31 cellular contexts compared by ENCODE assay signal in the genomic region with DNA sequence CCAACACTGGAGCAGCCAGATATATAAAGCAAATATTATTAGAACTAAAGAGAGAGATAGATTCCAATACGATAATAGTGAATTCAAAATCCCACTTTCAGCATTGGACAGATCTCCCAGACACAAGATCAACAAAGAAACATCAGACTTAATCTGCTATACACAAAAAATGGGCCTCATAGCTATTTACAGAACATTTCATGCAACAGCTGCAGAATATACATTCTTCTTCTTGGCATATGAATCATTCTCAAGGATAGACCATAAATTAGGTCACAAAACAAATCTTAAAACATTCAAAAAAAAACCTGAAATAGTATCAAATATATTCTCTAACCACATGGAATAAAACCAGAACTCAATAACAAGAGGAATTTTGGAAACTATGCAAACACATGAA.
"Had no signal": no experiment of that assay in that cellular context is flagged by ENCODE, and none has a peak within 500 bp of the region (broad histone marks: within the 10 kb centered on the region; RNA-seq: fewer than 3 reads in every experiment).

No MANE protein-coding gene starts in this region.

- H2AFZ ChIP-seq: parathyroid adenoma had no signal

- H3K27ac ChIP-seq: adrenal gland, ascending aorta, brain microvascular endothelial cell, esophagus squamous epithelium, parathyroid adenoma, psoas muscle, sigmoid colon, upper lobe of left lung, VCaP had no signal

- ATAC-seq: left colon; naive thymus-derived CD4-positive, alpha-beta T cell; psoas muscle; stimulated activated memory B cell treated with anti-CD40 and anti-IgM and Interleukin-4, amounts not matched to agents 10 μg/mL and 1 μg/mL and 100 μg/mL, for 72 hours; stimulated activated naive CD8-positive, alpha-beta T cell treated with anti-CD3 and anti-CD28 coated beads, Interleukin-15, amount 100 ng/mL, for 72 hours had no signal

- H3K4me3 ChIP-seq: adrenal gland, ascending aorta, esophagus squamous epithelium, psoas muscle, sigmoid colon, smooth muscle cell, upper lobe of left lung had no signal

- DNase-seq: activated CD4-positive, alpha-beta T cell treated with anti-CD3 and anti-CD28 coated beads for 4 hours; activated CD4-positive, alpha-beta T cell treated with anti-CD3 and anti-CD28 coated beads, Interleukin-2, amount 50 U/mL, for 4 hours; activated effector memory CD4-positive, alpha-beta T cell treated with Interleukin-2 at 50 U/mL for 16 hours; activated naive CD4-positive, alpha-beta T cell treated with Interleukin-2 at 50 U/mL for 16 hours; adrenal gland; brain microvascular endothelial cell; caudate nucleus; esophagus squamous epithelium; head of caudate nucleus; hippocampal formation; kidney; left colon; mammary epithelial cell; naive thymus-derived CD4-positive, alpha-beta T cell; psoas muscle; sigmoid colon; stimulated activated CD4-positive, alpha-beta T cell treated with anti-CD3 and anti-CD28 coated beads, Interleukin-1b, Interleukin-23, amount 100 ng/mL, for 48 hours; stimulated activated CD4-positive, alpha-beta T cell treated with anti-CD3 and anti-CD28 coated beads, Interleukin-4, amount 100 ng/mL, for 4 hours; stimulated activated CD8-positive, alpha-beta memory T cell treated with anti-CD3 and anti-CD28 coated beads, Interleukin-4, amount 100 ng/mL, for 48 hours; stimulated activated naive CD8-positive, alpha-beta T cell treated with anti-CD3 and anti-CD28 coated beads, Interleukin-15, amount 100 ng/mL, for 72 hours; substantia nigra; upper lobe of left lung had no signal

- H3K9me3 ChIP-seq: esophagus squamous epithelium, sigmoid colon, upper lobe of left lung had no signal

- H3K36me3 ChIP-seq: adrenal gland, ascending aorta, brain microvascular endothelial cell, esophagus squamous epithelium, sigmoid colon, upper lobe of left lung had no signal

- H3K4me2 ChIP-seq: smooth muscle cell had no signal

- H3K4me1 ChIP-seq: adrenal gland, ascending aorta, parathyroid adenoma, sigmoid colon had no signal

- H3K27me3 ChIP-seq: adrenal gland, ascending aorta, brain microvascular endothelial cell, esophagus squamous epithelium, sigmoid colon, upper lobe of left lung had no signal

- H3K9ac ChIP-seq: parathyroid adenoma had no signal

- H3K4me3 Mint-ChIP-seq: activated naive CD8-positive, alpha-beta T cell; dendritic cell treated with granulocyte-macrophage colony-stimulating factor and Interleukin-4, amounts not matched to agents 40 ng/mL and 50 ng/mL, for 4 days; mesothelial cell of epicardium; naive thymus-derived CD4-positive, alpha-beta T cell; stimulated activated memory B cell treated with anti-CD40 and anti-IgM and Interleukin-4, amounts not matched to agents 10 μg/mL and 1 μg/mL and 100 μg/mL, for 72 hours; stimulated activated naive CD8-positive, alpha-beta T cell treated with anti-CD3 and anti-CD28 coated beads, Interleukin-15, amount 100 ng/mL, for 72 hours had no signal

- FAIRE-seq: kidney, TTC549 had no signal

- H3K27me3 Mint-ChIP-seq: activated naive CD8-positive, alpha-beta T cell; dendritic cell treated with granulocyte-macrophage colony-stimulating factor and Interleukin-4, amounts not matched to agents 40 ng/mL and 50 ng/mL, for 4 days; naive thymus-derived CD4-positive, alpha-beta T cell; stimulated activated memory B cell treated with anti-CD40 and anti-IgM and Interleukin-4, amounts not matched to agents 10 μg/mL and 1 μg/mL and 100 μg/mL, for 72 hours; stimulated activated naive CD8-positive, alpha-beta T cell treated with anti-CD3 and anti-CD28 coated beads, Interleukin-15, amount 100 ng/mL, for 72 hours had no signal

- H3K27ac Mint-ChIP-seq: activated naive CD8-positive, alpha-beta T cell; dendritic cell treated with granulocyte-macrophage colony-stimulating factor and Interleukin-4, amounts not matched to agents 40 ng/mL and 50 ng/mL, for 4 days; mesothelial cell of epicardium; naive thymus-derived CD4-positive, alpha-beta T cell; stimulated activated memory B cell treated with anti-CD40 and anti-IgM and Interleukin-4, amounts not matched to agents 10 μg/mL and 1 μg/mL and 100 μg/mL, for 72 hours had no signal

- H3K4me1 Mint-ChIP-seq: stimulated activated memory B cell treated with anti-CD40 and anti-IgM and Interleukin-4, amounts not matched to agents 10 μg/mL and 1 μg/mL and 100 μg/mL, for 72 hours; stimulated activated naive CD8-positive, alpha-beta T cell treated with anti-CD3 and anti-CD28 coated beads, Interleukin-15, amount 100 ng/mL, for 72 hours had no signal

- H3K79me2 ChIP-seq: parathyroid adenoma had no signal
